In genomic region chr6:118934461-118935330, GRCh38 we compare ENCODE assay signal across 9 cellular contexts. TPM values are rescaled to one million over a fixed set of nuclear protein-coding genes. Genes with fewer than 3 reads are reported as not detected.
DNase-seq lines count a peak whose midpoint lies in the region; ATAC-seq, FAIRE-seq and TF ChIP-seq lines count a peak whose summit lies in the region.
"Had no signal": no experiment of that assay in that cellular context is flagged by ENCODE, and none has a peak within 500 bp of the region (broad histone marks: within the 10 kb centered on the region; RNA-seq: fewer than 3 reads in every experiment).

Gene MCM9 (minus strand): TSS chr6:118935159. CDS start chr6:118931723, 3,436 bp downstream.

- dilution Hi-C loops in keratinocyte (cut with MboI; ENCODE audit: extremely low pct_ligation_motif_present, low sequenced_read_pairs) = no loop called here

- peak within 1 kb of the TSS; percentile 71 for H3K27ac ChIP-seq in keratinocyte (ENCODE audit: control insufficient read depth, insufficient read depth, low read length)

- peak within 1 kb of the TSS; percentile 87 for H3K9ac ChIP-seq in keratinocyte (ENCODE audit: control insufficient read depth, extremely low read depth, insufficient read depth, low read length)

- H3K9me3 ChIP-seq in keratinocyte (ENCODE audit: control insufficient read depth, low read depth, low read length) = no peaks in the 10 kb centered on the region

- peak; percentile 44 for FAIRE-seq in keratinocyte (lab: Jason Lieb, UNC)
- FAIRE-seq: colon had no signal

- no peaks in the 10 kb centered on the region for H4K20me1 ChIP-seq in keratinocyte (ENCODE audit: control insufficient read depth, extremely low read depth, insufficient read depth, low read length)

- ATAC-seq in GM19023 (IDR thresholded peaks at IDR 0.05; ENCODE audit: unreplicated experiment) (peak; percentile 95), HG03196 (IDR thresholded peaks at IDR 0.05; ENCODE audit: unreplicated experiment) (peak; percentile 97)
- peak; percentile 94 to 98 for ATAC-seq in activated CD4-positive, CD25-positive, alpha-beta regulatory T cell treated with anti-CD3 and anti-CD28 coated beads, Interleukin-2, amount 50 U/mL, for 24 hours

- no peak for TF ChIP-seq CTCF in AG10803 (conservative IDR thresholded peaks at IDR 0.05; ENCODE audit: low read length)
- TF ChIP-seq CTCF in keratinocyte (optimal IDR thresholded peaks at IDR 0.05 in 1 of 3, IDR thresholded peaks at IDR 0.05 in 1 of 3, conservative IDR thresholded peaks at IDR 0.05 in 1 of 3; ENCODE audit: extremely low read depth in 1 of 3, insufficient read depth in 2 of 3, low read length in 3 of 3) = no peak

- peaks cover 0 to 2% of the 10 kb centered on the region in 2 experiments for H3K36me3 ChIP-seq in keratinocyte (ENCODE audit: control insufficient read depth in 2 of 2, extremely low read depth in 1 of 2, insufficient read depth in 2 of 2, low read length in 2 of 2)

- H3K9me1 ChIP-seq in keratinocyte (ENCODE audit: control insufficient read depth, extremely low read depth, insufficient read depth, low read length) = no peaks in the 10 kb centered on the region

- DNase-seq in AG10803 (ENCODE audit: low read depth) = peak; percentile 83
- DNase-seq in NCI-H446 treated with DMSO at 0.1 percent for 48 hours (lab: John Stamatoyannopoulos, UW) = peak; percentile 70
- DNase-seq in cerebellar cortex (ENCODE audit: low spot score) = peak; percentile 79
- DNase-seq in keratinocyte (ENCODE audit: low read depth, low spot score) = no peak
- peak; percentile 82 to 84 for DNase-seq in stimulated activated CD4-positive, alpha-beta T cell treated with anti-CD3 and anti-CD28 coated beads, Interleukin-15, amount 100 ng/mL, for 1 hour (ENCODE audit: low read depth in 1 of 2, low spot score in 1 of 2)

- peak within 1 kb of the TSS; percentile 68 for H3K4me2 ChIP-seq in keratinocyte (ENCODE audit: control insufficient read depth, extremely low read depth, insufficient read depth, low read depth, low read length)

- peaks cover 5% of the 10 kb centered on the region for H3K4me1 ChIP-seq in keratinocyte (ENCODE audit: control insufficient read depth, extremely low read depth, insufficient read depth, low read length)

- peaks cover 5% of the 10 kb centered on the region for H3K79me2 ChIP-seq in keratinocyte (ENCODE audit: control insufficient read depth, insufficient read depth, low read length)

- H3K27me3 ChIP-seq in keratinocyte (ENCODE audit: control insufficient read depth, extremely low read depth, insufficient read depth, low read length) = no peaks in the 10 kb centered on the region

- H2AFZ ChIP-seq in keratinocyte (ENCODE audit: control insufficient read depth, low read length) = peak within 1 kb of the TSS; percentile 97

- H3K4me3 ChIP-seq in AG10803 (ENCODE audit: low read length) (peak within 1 kb of the TSS; percentile 88), keratinocyte (ENCODE audit: control insufficient read depth in 2 of 3, extremely low read depth in 1 of 3, insufficient read depth in 2 of 3, low read depth in 1 of 3, low read length in 3 of 3) (peak within 1 kb of the TSS; percentile 69 to 94 (median 92))

RNA-seq across cellular contexts. Expression of gene MCM9, which starts in this region (rescaled TPM):
- polyA plus RNA-seq in keratinocyte = 1.2 to 3.1 TPM (median 2.3 TPM) in 3 replicates
- 3.0 TPM for polyA plus RNA-seq in keratinocyte (2011; ENCODE audit: low read depth)
- polyA plus RNA-seq in keratinocyte (2011; cell fraction: cytosol; rRNA removed) = 1.2 and 1.3 TPM in 2 replicates
- polyA plus RNA-seq in keratinocyte (2011; cell fraction: nucleus; rRNA removed) = 4.6 and 7.5 TPM in 2 replicates
- 4.6 and 5.8 TPM in 2 replicates for polyA plus RNA-seq in keratinocyte (2012; ENCODE audit: low replicate concordance)
- 2.3 to 9.1 TPM (median 4.3 TPM) in 3 replicates for polyA minus RNA-seq in keratinocyte
- polyA minus RNA-seq in keratinocyte (2011; cell fraction: cytosol; rRNA and poly(A)+ RNA removed) = 1.7 TPM
- 8.4 and 17.1 TPM in 2 replicates for polyA minus RNA-seq in keratinocyte (2011; cell fraction: nucleus; rRNA and poly(A)+ RNA removed)
